9 cellular contexts compared by ENCODE assay signal in genomic region chr6:30103630-30104179, GRCh38. TPM values are rescaled to one million over a fixed set of nuclear protein-coding genes. Genes with fewer than 3 reads are reported as not detected.
DNase-seq lines count a peak whose midpoint lies in the region; ATAC-seq, FAIRE-seq and TF ChIP-seq lines count a peak whose summit lies in the region.
"Had no signal": no experiment of that assay in that cellular context is flagged by ENCODE, and none has a peak within 500 bp of the region (broad histone marks: within the 10 kb centered on the region; RNA-seq: fewer than 3 reads in every experiment).

No MANE protein-coding gene starts in this region.

- peak overlapping the region; percentile 62 for H2AFZ ChIP-seq in ACC112 (ENCODE audit: low read length, unreplicated experiment)
- H2AFZ ChIP-seq in HCT116 (ENCODE audit: low read depth, low read length, poor library complexity, severe bottlenecking) = no peak overlapping the region

- TF ChIP-seq POLR2A in HCT116 (IDR thresholded peaks at IDR 0.05; ENCODE audit: borderline replicate concordance, extremely low read depth, insufficient read depth, insufficient read length) = no peak

- H3K9me3 ChIP-seq in HCT116 (ENCODE audit: control insufficient read depth in 1 of 2, insufficient read depth in 1 of 2, low read depth in 1 of 2, low read length in 2 of 2) (no peaks in the 10 kb centered on the region), muscle layer of duodenum (ENCODE audit: control insufficient read depth in 1 of 2, low read length in 2 of 2) (no peaks in the 10 kb centered on the region)

- POLR2A ChIA-PET in HCT116 (lab: Charles Lee) = interaction anchor here (0.6 to 1.4 kb wide), 4 partner anchors 26 to 115 kb away, joined by 3 to 7 read pairs (median 4); no protein-coding TSS in a partner anchor

- H3K79me2 ChIP-seq in ACC112 (ENCODE audit: control insufficient read depth, insufficient read depth, low read length, unreplicated experiment) (no peaks in the 10 kb centered on the region), HCT116 (ENCODE audit: insufficient read depth, low read length) (no peaks in the 10 kb centered on the region)

- TF ChIP-seq CTCF in HCT116 (IDR thresholded peaks at IDR 0.05 in 2 of 3, conservative IDR thresholded peaks at IDR 0.05 in 1 of 3; ENCODE audit: borderline replicate concordance in 1 of 3, insufficient read depth in 1 of 3, low read depth in 2 of 3, low read length in 2 of 3) (no peak), bronchial epithelial cell (IDR thresholded peaks at IDR 0.05; ENCODE audit: insufficient read depth, low read length, severe bottlenecking) (no peak)

- no peak for FAIRE-seq in bronchial epithelial cell (lab: Jason Lieb, UNC)

- H3K4me3 ChIP-seq in ACC112 (ENCODE audit: low read depth, low read length) (peak overlapping the region; percentile 76), HCT116 (replicated peaks in 1 of 2; ENCODE audit: low read depth in 1 of 2, low read length in 2 of 2) (no peak overlapping the region), bronchial epithelial cell (ENCODE audit: low read depth, low read length) (peak overlapping the region; percentile 37), muscle layer of duodenum (ENCODE audit: low read depth in 1 of 2, low read length in 2 of 2) (peak overlapping the region; percentile 52 to 60)

- H3K9me2 ChIP-seq in HCT116 (ENCODE audit: insufficient read depth) = no peaks in the 10 kb centered on the region

- H3K27ac ChIP-seq in ACC112 (ENCODE audit: low read depth, low read length) (no peak overlapping the region), HCT116 (ENCODE audit: low read depth, low read length) (no peak overlapping the region), muscle layer of duodenum (ENCODE audit: low read length) (no peak overlapping the region)

- no peaks in the 10 kb centered on the region for H4K20me1 ChIP-seq in HCT116 (ENCODE audit: insufficient read depth)

- DNase-seq in HCT116 (ENCODE audit: low read depth, low spot score) = no peak
- no peak for DNase-seq in bronchial epithelial cell (ENCODE audit: low read depth)
- DNase-seq in SHP77 treated with DMSO at 0.1 percent for 48 hours (lab: John Stamatoyannopoulos, UW) = no peak
- no peak for DNase-seq in GM03348 (ENCODE audit: low spot score)
- DNase-seq: activated gamma-delta T cell had no signal

- RAD21 ChIA-PET in HCT116 (lab: Charles Lee; ENCODE audit: low non-redundant PET in 1 of 2, low total read pairs in 2 of 2, uncharacterized antibody in 2 of 2, unreplicated experiment in 2 of 2) = interaction anchor here (1.1 to 1.4 kb wide), 3 partner anchors 12 to 28 kb away, joined by 3 to 6 read pairs (median 4); no protein-coding TSS in a partner anchor

- ATAC-seq in HCT116 (no peak), HG03095 (IDR thresholded peaks at IDR 0.05; ENCODE audit: unreplicated experiment) (no peak), GM18858 (IDR thresholded peaks at IDR 0.05; ENCODE audit: unreplicated experiment) (no peak)

- H3K27me3 ChIP-seq in ACC112 (ENCODE audit: insufficient read depth, low read length) = peaks cover 12% of the 10 kb centered on the region; the same call in 1 of the 2 replicates
- no peaks in the 10 kb centered on the region for H3K27me3 ChIP-seq in HCT116 (ENCODE audit: insufficient read depth, low read length)
- no peaks in the 10 kb centered on the region for H3K27me3 ChIP-seq in bronchial epithelial cell (ENCODE audit: control insufficient read depth, insufficient read depth, low read length)
- H3K27me3 ChIP-seq in muscle layer of duodenum (ENCODE audit: low read depth, low read length) = peaks cover 12% of the 10 kb centered on the region

- TF ChIP-seq RAD21 in HCT116 (IDR thresholded peaks at IDR 0.05; ENCODE audit: low read depth) = no peak

- peak overlapping the region; percentile 91; the same call in 1 of the 2 replicates for H3K4me2 ChIP-seq in HCT116 (ENCODE audit: low read length)

- no peak overlapping the region for H3K9ac ChIP-seq in HCT116 (ENCODE audit: low read length)

- intact Hi-C loops in HCT116 (cut with micrococcal nuclease) = loop anchor here (1.0 to 2.0 kb wide), 4 partner anchors 28 to 223 kb away; partner anchors contain the start of genes TRIM15 and TRIM39

- H3K4me1 ChIP-seq in ACC112 (ENCODE audit: control insufficient read depth, insufficient read depth, low read length, unreplicated experiment) (peaks cover 20% of the 10 kb centered on the region), HCT116 (ENCODE audit: control insufficient read depth in 1 of 2, insufficient read depth in 2 of 2, low read length in 2 of 2) (peaks cover 17 to 38% of the 10 kb centered on the region in 2 experiments), muscle layer of duodenum (ENCODE audit: control insufficient read depth in 1 of 2, insufficient read depth in 2 of 2, low read length in 2 of 2) (peaks cover 19 to 33% of the 10 kb centered on the region in 2 donors)

- no TSS peak for BruUV-seq in HCT116 (replicated peaks; lab: Mats Ljungman, UMichigan)

- CTCF ChIA-PET in HCT116 (lab: Charles Lee) = interaction anchor here (0.7 to 6.4 kb wide), 14 partner anchors 10 to 450 kb away, joined by 3 to 105 read pairs (median 4); no protein-coding TSS in a partner anchor

- no peaks in the 10 kb centered on the region for H3K36me3 ChIP-seq in ACC112 (ENCODE audit: insufficient read depth, low read length)
- H3K36me3 ChIP-seq in HCT116 (ENCODE audit: control insufficient read depth in 1 of 2, insufficient read depth in 2 of 2, low read length in 2 of 2) = no peaks in the 10 kb centered on the region
- no peaks in the 10 kb centered on the region for H3K36me3 ChIP-seq in bronchial epithelial cell (ENCODE audit: control insufficient read depth, insufficient read depth, low read length)
- no peaks in the 10 kb centered on the region for H3K36me3 ChIP-seq in muscle layer of duodenum (ENCODE audit: control insufficient read depth in 1 of 2, insufficient read depth in 2 of 2, low read length in 2 of 2)

TF ChIP-seq in HCT116, 20 proteins besides CTCF, POLR2A, EP300 and RAD21:
- TF ChIP-seq EZH2 (IDR thresholded peaks at IDR 0.05) (no peak), CBX3 (IDR thresholded peaks at IDR 0.05; ENCODE audit: low read depth) (no peak), EGR1 (IDR thresholded peaks at IDR 0.05; ENCODE audit: low read depth) (no peak), TCF7L2 (IDR thresholded peaks at IDR 0.05; ENCODE audit: borderline replicate concordance, extremely low read depth, insufficient read depth, insufficient read length) (no peak), ZBTB33 (IDR thresholded peaks at IDR 0.05; ENCODE audit: extremely low read depth, insufficient replicate concordance, low read length) (no peak), ZFX (IDR thresholded peaks at IDR 0.05) (no peak), MAX (IDR thresholded peaks at IDR 0.05) (no peak), SIN3A (IDR thresholded peaks at IDR 0.05; ENCODE audit: low read depth) (no peak), JUND (IDR thresholded peaks at IDR 0.05) (no peak), ELF1 (IDR thresholded peaks at IDR 0.05; ENCODE audit: borderline replicate concordance, low read depth) (no peak)

RNA-seq across cellular contexts. Expression of gene TRIM31, which starts 9.2 kb away (rescaled TPM):
- total RNA-seq in HCT116 (2021; ENCODE audit: unreplicated experiment) (not detected), bronchial epithelial cell (0.13 TPM in 1 of 2 replicates, not detected in the other)
- 0.11 and 0.36 TPM in 2 replicates for polyA plus RNA-seq in HCT116 (2012)

RNA-seq across cellular contexts. Expression of gene RNF39, which starts 28.1 kb away (rescaled TPM):
- total RNA-seq in HCT116 (2021; ENCODE audit: unreplicated experiment) (0.22 TPM), bronchial epithelial cell (1.6 and 1.7 TPM in 2 replicates)
- polyA plus RNA-seq in HCT116 (2012) = 0.75 and 1.0 TPM in 2 replicates

RNA-seq across cellular contexts. Expression of gene TRIM40, which starts 32.2 kb away (rescaled TPM):
- total RNA-seq in HCT116 (2021; ENCODE audit: unreplicated experiment) (not detected), bronchial epithelial cell (not detected in 2 replicates)
- polyA plus RNA-seq in HCT116 (2012) = 0.04 TPM in 1 of 2 replicates, not detected in the other

RNA-seq across cellular contexts. Expression of gene PPP1R11, which starts 36.7 kb away (rescaled TPM):
- total RNA-seq in HCT116 (2021; ENCODE audit: unreplicated experiment) = 29.3 TPM
- polyA plus RNA-seq in HCT116 (2012) = 34.3 and 37.8 TPM in 2 replicates
- 19.0 and 23.4 TPM in 2 replicates for total RNA-seq in bronchial epithelial cell

RNA-seq across cellular contexts. Expression of gene POLR1H, which starts 42.6 kb away (rescaled TPM):
- total RNA-seq in HCT116 (2021; ENCODE audit: unreplicated experiment) (42.6 TPM), bronchial epithelial cell (49.0 and 62.1 TPM in 2 replicates)
- 83.3 and 89.3 TPM in 2 replicates for polyA plus RNA-seq in HCT116 (2012)

Comparison
In these comparisons a context has a peak if more than half of its experiments do, and no peak if none do; other contexts are left out.
1. H3K4me3 ChIP-seq: peak in ACC112 (single experiment), bronchial epithelial cell (single experiment) and muscle layer of duodenum (2 of 2); none in HCT116 (0 of 2).